ENCODE assay signal across 8 cellular contexts in genomic region chr6:24494726-24495515, GRCh38. TPM values are rescaled to one million over a fixed set of nuclear protein-coding genes. Genes with fewer than 3 reads are reported as not detected.
DNase-seq lines count a peak whose midpoint lies in the region; ATAC-seq, FAIRE-seq and TF ChIP-seq lines count a peak whose summit lies in the region.

TSS of gene ALDH5A1 (plus strand) at chr6:24494969. CDS start at chr6:24494997, 28 bp downstream.

- TF ChIP-seq CTCF in epithelial cell of proximal tubule (conservative IDR thresholded peaks at IDR 0.05; ENCODE audit: low read depth, low read length), result peak; percentile 17

- FAIRE-seq in GM19239 (lab: Jason Lieb, UNC), result peak; percentile 78

- peaks cover 15% of the 10 kb centered on the region for H3K4me1 ChIP-seq in CD4-positive, CD25-positive, alpha-beta regulatory T cell (ENCODE audit: control insufficient read depth, insufficient read depth, low read length, poor library complexity, severe bottlenecking)
- H3K4me1 ChIP-seq in muscle layer of duodenum (ENCODE audit: control insufficient read depth in 1 of 2, insufficient read depth in 2 of 2, low read length in 2 of 2), result peaks cover 0 to 15% of the 10 kb centered on the region in 2 donors

- H3K27me3 Mint-ChIP-seq in CD4-positive, CD25-positive, alpha-beta regulatory T cell, result no peaks in the 10 kb centered on the region

- DNase-seq in CD4-positive, CD25-positive, alpha-beta regulatory T cell, result peak; percentile 62 to 79 (median 77)
- DNase-seq in GM19239 (ENCODE audit: insufficient read length, low spot score) (peak; percentile 55), NOMO-1 treated with dmso at 0.1 percent for 144 hours (lab: John Stamatoyannopoulos, UW; ENCODE audit: unreplicated experiment) (peak; percentile 71), epithelial cell of proximal tubule (ENCODE audit: low read depth) (no peak)
- peak; percentile 89 for DNase-seq in activated CD8-positive, alpha-beta memory T cell treated with anti-CD3 and anti-CD28 coated beads, Interleukin-2, amount 50 U/mL, for 48 hours
- DNase-seq in stimulated activated CD8-positive, alpha-beta memory T cell treated with anti-CD3 and anti-CD28 coated beads, Interleukin-7, amount 100 ng/mL, for 24 hours (ENCODE audit: low read depth), result peak; percentile 53

- peak within 1 kb of the TSS; percentile 51 for H3K27ac ChIP-seq in CD4-positive, CD25-positive, alpha-beta regulatory T cell (ENCODE audit: insufficient read depth, low read length, poor library complexity, severe bottlenecking)
- no peak within 1 kb of the TSS for H3K27ac ChIP-seq in muscle layer of duodenum (ENCODE audit: low read length)

- H3K9me3 ChIP-seq in CD4-positive, CD25-positive, alpha-beta regulatory T cell (ENCODE audit: control insufficient read depth in 2 of 2, low read length in 2 of 2), result no peaks in the 10 kb centered on the region
- H3K9me3 ChIP-seq in muscle layer of duodenum (ENCODE audit: control insufficient read depth in 1 of 2, low read length in 2 of 2), result no peaks in the 10 kb centered on the region

- no peaks in the 10 kb centered on the region for H3K27me3 ChIP-seq in CD4-positive, CD25-positive, alpha-beta regulatory T cell (ENCODE audit: control insufficient read depth, insufficient read depth, low read length)
- H3K27me3 ChIP-seq in muscle layer of duodenum (ENCODE audit: low read depth, low read length), result no peaks in the 10 kb centered on the region

- no peaks in the 10 kb centered on the region for H3K36me3 ChIP-seq in CD4-positive, CD25-positive, alpha-beta regulatory T cell (ENCODE audit: control insufficient read depth, insufficient read depth, low read length)
- no peaks in the 10 kb centered on the region for H3K36me3 ChIP-seq in muscle layer of duodenum (ENCODE audit: control insufficient read depth in 1 of 2, insufficient read depth in 2 of 2, low read length in 2 of 2)

- H3K4me3 ChIP-seq in CD4-positive, CD25-positive, alpha-beta regulatory T cell (ENCODE audit: low read depth, low read length), result peak within 1 kb of the TSS; percentile 76
- H3K4me3 ChIP-seq in epithelial cell of proximal tubule (ENCODE audit: low read depth, low read length) (peak within 1 kb of the TSS; percentile 63), muscle layer of duodenum (ENCODE audit: low read depth in 1 of 2, low read length in 2 of 2) (peak within 1 kb of the TSS; percentile 72 to 80)

- H3K4me3 Mint-ChIP-seq in CD4-positive, CD25-positive, alpha-beta regulatory T cell, result peak within 1 kb of the TSS; percentile 89 to 96 (median 91)

- peak within 1 kb of the TSS; percentile 73 to 85 (median 82) for H3K27ac Mint-ChIP-seq in CD4-positive, CD25-positive, alpha-beta regulatory T cell

- peak; percentile 77 to 79 for ATAC-seq in CD4-positive, CD25-positive, alpha-beta regulatory T cell (ENCODE audit: low read depth in 2 of 2)
- peak; percentile 66 for ATAC-seq in HG03442 (IDR thresholded peaks at IDR 0.05; ENCODE audit: unreplicated experiment)

- H3K4me1 Mint-ChIP-seq in CD4-positive, CD25-positive, alpha-beta regulatory T cell, result peaks cover 10 to 46% (median 29%) of the 10 kb centered on the region in 4 donors

- H3K36me3 Mint-ChIP-seq in CD4-positive, CD25-positive, alpha-beta regulatory T cell, result peaks cover 8% of the 10 kb centered on the region

- H3K9me3 Mint-ChIP-seq in CD4-positive, CD25-positive, alpha-beta regulatory T cell, result peaks cover 0 to 2% (median 0%) of the 10 kb centered on the region in 7 donors

RNA-seq across cellular contexts. Expression of gene ALDH5A1, which starts in this region (rescaled TPM):
- total RNA-seq in CD4-positive, CD25-positive, alpha-beta regulatory T cell, result 4.7 TPM
- 10 to 100 TPM in 2 of 4 donors, 1 to 10 TPM in 2; 9.1 to 14.9 (median 10.2) TPM for polyA plus RNA-seq in CD4-positive, CD25-positive, alpha-beta regulatory T cell
- 1.9 and 4.6 TPM in 2 replicates for total RNA-seq in epithelial cell of proximal tubule
